Comparison of ENCODE assay signal across 22 cellular contexts in the genomic region with DNA sequence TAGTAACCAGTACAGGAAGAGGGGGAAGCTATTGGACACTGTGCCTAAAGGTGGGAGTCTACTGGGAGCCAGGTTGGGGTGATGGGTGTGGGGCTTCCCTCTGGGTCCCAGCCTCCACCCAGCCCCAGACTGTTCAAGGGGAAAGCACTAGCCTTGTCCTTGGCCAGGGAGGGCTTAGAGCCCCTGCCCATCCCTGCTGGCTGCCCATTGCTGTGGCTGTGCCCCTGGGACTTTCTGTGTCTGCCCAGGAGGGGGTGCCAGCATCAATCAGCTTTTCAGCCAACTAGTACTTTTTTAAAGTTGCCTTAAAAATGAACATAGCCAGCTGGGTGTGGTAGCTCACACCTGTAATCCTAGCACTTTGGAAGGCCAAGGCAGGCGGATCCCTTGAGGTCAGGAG. TPM values are rescaled to one million over a fixed set of nuclear protein-coding genes. Genes with fewer than 3 reads are reported as not detected.
A peak's percentile ranks its signal among the peaks of the same experiment; 100 is the strongest.
DNase-seq lines count a peak whose midpoint lies in the region; ATAC-seq and TF ChIP-seq lines count a peak whose summit lies in the region.
"Had no signal": no experiment of that assay in that cellular context is flagged by ENCODE, and none has a peak within 500 bp of the region (broad histone marks: within the 10 kb centered on the region; RNA-seq: fewer than 3 reads in every experiment).

No MANE protein-coding gene starts in this region.

- H3K4me3 Mint-ChIP-seq in stimulated activated naive B cell treated with anti-CD40 and anti-IgM and Interleukin-4, amounts not matched to agents 10 μg/mL and 1 μg/mL and 100 μg/mL, for 72 hours, result no peak overlapping the region
- H3K4me3 Mint-ChIP-seq: activated naive CD8-positive, alpha-beta T cell treated with anti-CD3 and anti-CD28 coated beads, Interleukin-2, amount 50 U/mL, for 24 hours; T-cell had no signal

- H3F3A ChIP-seq in PC-3 (ENCODE audit: low read length, unreplicated experiment), result no peaks in the 10 kb centered on the region

- POLR2A ChIA-PET in PC-3 (lab: Charles Lee; ENCODE audit: unreplicated experiment), result no interaction called here

- H3K36me3 ChIP-seq in PC-3 (ENCODE audit: low read depth, low read length), result peaks cover 89% of the 10 kb centered on the region
- peaks cover 70 to 100% (median 97%) of the 10 kb centered on the region in 4 donors for H3K36me3 ChIP-seq in stomach
- H3K36me3 ChIP-seq in left lung, result peaks cover 0 to 96% of the 10 kb centered on the region in 2 donors

- intact Hi-C loops in PC-3 (cut with micrococcal nuclease) (no loop called here), stomach (cut with DNase I; ENCODE audit: low total_unique reads) (no loop called here), left lung (cut with DNase I) (no loop called here)

- no peaks in the 10 kb centered on the region for H3K4me1 ChIP-seq in PC-3 (ENCODE audit: insufficient read depth, low read length)
- no peaks in the 10 kb centered on the region for H3K4me1 ChIP-seq in stomach
- no peaks in the 10 kb centered on the region for H3K4me1 ChIP-seq in left lung
- H3K4me1 ChIP-seq: HAP-1 had no signal

- H3K9me3 ChIP-seq in PC-3 (ENCODE audit: low read length), result no peaks in the 10 kb centered on the region
- H3K9me3 ChIP-seq in stomach, result no peaks in the 10 kb centered on the region
- no peaks in the 10 kb centered on the region for H3K9me3 ChIP-seq in left lung
- H3K9me3 ChIP-seq: HAP-1 had no signal

- CTCF ChIA-PET in PC-3 (lab: Charles Lee), result interaction anchor here (0.6 kb wide), 1 partner anchor 19 kb away, joined by 3 read pairs; no protein-coding TSS in a partner anchor

- H3K27ac Mint-ChIP-seq in stimulated activated naive B cell treated with anti-CD40 and anti-IgM and Interleukin-4, amounts not matched to agents 10 μg/mL and 1 μg/mL and 100 μg/mL, for 72 hours, result no peak overlapping the region
- H3K27ac Mint-ChIP-seq: activated naive CD8-positive, alpha-beta T cell treated with anti-CD3 and anti-CD28 coated beads, Interleukin-2, amount 50 U/mL, for 24 hours; T-cell had no signal

- H3K27ac ChIP-seq in PC-3 (ENCODE audit: low read length) (no peak overlapping the region), stomach (no peak overlapping the region), left lung (no peak overlapping the region)
- H3K27ac ChIP-seq: epithelial cell of prostate had no signal

- H3K9me2 ChIP-seq in PC-3 (replicated peaks; ENCODE audit: low read length), result no peaks in the 10 kb centered on the region

- no peaks in the 10 kb centered on the region for H3K9me3 Mint-ChIP-seq in stimulated activated naive B cell treated with anti-CD40 and anti-IgM and Interleukin-4, amounts not matched to agents 10 μg/mL and 1 μg/mL and 100 μg/mL, for 72 hours
- H3K9me3 Mint-ChIP-seq: activated naive CD8-positive, alpha-beta T cell treated with anti-CD3 and anti-CD28 coated beads, Interleukin-2, amount 50 U/mL, for 24 hours; T-cell had no signal

- peaks cover 46 to 51% of the 10 kb centered on the region in 2 donors for H3K36me3 Mint-ChIP-seq in stimulated activated naive B cell treated with anti-CD40 and anti-IgM and Interleukin-4, amounts not matched to agents 10 μg/mL and 1 μg/mL and 100 μg/mL, for 72 hours

- no peaks in the 10 kb centered on the region for H3K27me3 Mint-ChIP-seq in stimulated activated naive B cell treated with anti-CD40 and anti-IgM and Interleukin-4, amounts not matched to agents 10 μg/mL and 1 μg/mL and 100 μg/mL, for 72 hours
- H3K27me3 Mint-ChIP-seq: activated naive CD8-positive, alpha-beta T cell treated with anti-CD3 and anti-CD28 coated beads, Interleukin-2, amount 50 U/mL, for 24 hours; T-cell had no signal

- H3K27me3 ChIP-seq in PC-3 (ENCODE audit: low read length) (no peaks in the 10 kb centered on the region), stomach (no peaks in the 10 kb centered on the region), left lung (no peaks in the 10 kb centered on the region)

- no peaks in the 10 kb centered on the region for H4K20me1 ChIP-seq in PC-3 (ENCODE audit: low read length)

- H3K79me2 ChIP-seq in PC-3 (ENCODE audit: low read length), result no peaks in the 10 kb centered on the region

- peak; percentile 33; the same call in 1 of the 2 replicates for TF ChIP-seq CTCF in PC-3 (conservative IDR thresholded peaks at IDR 0.05; ENCODE audit: low read depth, low read length)
- no peak for TF ChIP-seq CTCF in stomach (IDR thresholded peaks at IDR 0.05)
- no peak for TF ChIP-seq CTCF in left lung (IDR thresholded peaks at IDR 0.05)

- TF ChIP-seq POLR2A in stomach (IDR thresholded peaks at IDR 0.05), result no peak

- no peak for TF ChIP-seq EP300 in stomach (IDR thresholded peaks at IDR 0.05)

- BruUV-seq in PC-3 (replicated peaks; lab: Mats Ljungman, UMichigan), result no TSS peak

- no peak for ATAC-seq in PC-3
- ATAC-seq in left lung, result no peak
- ATAC-seq in stimulated activated naive B cell treated with anti-CD40 and anti-IgM and Interleukin-4, amounts not matched to agents 10 μg/mL and 1 μg/mL and 100 μg/mL, for 72 hours (replicated peaks), result no peak
- ATAC-seq: activated CD4-positive, CD25-positive, alpha-beta regulatory T cell treated with anti-CD3 and anti-CD28 coated beads, Interleukin-2, amount 50 U/mL, for 24 hours; activated naive CD8-positive, alpha-beta T cell treated with anti-CD3 and anti-CD28 coated beads, Interleukin-2, amount 50 U/mL, for 24 hours; GM12878; T-cell had no signal

- H3K9ac ChIP-seq in PC-3 (ENCODE audit: low read length), result no peak overlapping the region

- no peaks in the 10 kb centered on the region for H3K4me1 Mint-ChIP-seq in stimulated activated naive B cell treated with anti-CD40 and anti-IgM and Interleukin-4, amounts not matched to agents 10 μg/mL and 1 μg/mL and 100 μg/mL, for 72 hours
- H3K4me1 Mint-ChIP-seq: activated naive CD8-positive, alpha-beta T cell treated with anti-CD3 and anti-CD28 coated beads, Interleukin-2, amount 50 U/mL, for 24 hours; T-cell had no signal

- DNase-seq in activated effector memory CD4-positive, alpha-beta T cell treated with anti-CD3 and anti-CD28 coated beads, Interleukin-2, amount 50 U/mL, for 16 hours, result peak; percentile 28
- no peak for DNase-seq in activated effector memory CD4-positive, alpha-beta T cell treated with Interleukin-2 at 50 U/mL for 16 hours
- DNase-seq in PC-3, result no peak
- DNase-seq in dermis blood vessel endothelial cell, result peak; percentile 34
- DNase-seq in stomach, result peak; percentile 13
- no peak for DNase-seq in NCI-H526 treated with DMSO at 0.1 percent for 48 hours (lab: John Stamatoyannopoulos, UW)
- DNase-seq in left lung, result no peak
- no peak for DNase-seq in stimulated activated naive B cell treated with anti-CD40 and anti-IgM and Interleukin-4, amounts not matched to agents 10 μg/mL and 1 μg/mL and 100 μg/mL, for 72 hours
- DNase-seq: activated naive CD8-positive, alpha-beta T cell treated with anti-CD3 and anti-CD28 coated beads, Interleukin-2, amount 50 U/mL, for 24 hours; activated T-cell treated with anti-CD3 and anti-CD28 coated beads, Interleukin-2, amount 50 U/mL, for 1 hour; kidney; NCI-H187 treated with DMSO at 0.1 percent for 48 hours; NCI-H510A treated with DMSO at 0.1 percent for 48 hours; RPMI8226; trophoblast cell had no signal

- no peak overlapping the region for H3K4me2 ChIP-seq in PC-3 (ENCODE audit: low read length)

- H2AFZ ChIP-seq in PC-3 (ENCODE audit: low read length), result no peak overlapping the region

- no peak overlapping the region for H3K4me3 ChIP-seq in PC-3 (ENCODE audit: low read length)
- no peak overlapping the region for H3K4me3 ChIP-seq in stomach
- H3K4me3 ChIP-seq in left lung, result no peak overlapping the region
- H3K4me3 ChIP-seq: GM12878, HAP-1, skin epidermis had no signal

- 80 to 100% (median 86%) methylated on average over 1 of the region's 1 CpG for WGBS in stomach, 5 donors

RNA-seq across cellular contexts. Expression of gene INCENP, which starts 19.9 kb away (rescaled TPM):
- total RNA-seq in PC-3 (2014; rRNA removed) (110 and 114 TPM in 2 replicates), dermis blood vessel endothelial cell (17.0 and 51.2 TPM in 2 replicates), stomach (10 to 100 TPM in 3 of 5 donors, 1 to 10 TPM in 2; 4.1 to 32.1 (median 14.3) TPM), left lung (10 to 100 TPM; 17.3 to 21.6 TPM)
- 1 to 10 TPM; 2.6 to 5.6 (median 4.5) TPM for polyA plus RNA-seq in stomach

RNA-seq across cellular contexts. Expression of gene SCGB1D1, which starts 46.3 kb away (rescaled TPM):
- total RNA-seq in PC-3 (2014; rRNA removed) (not detected in 2 replicates), dermis blood vessel endothelial cell (not detected in 2 replicates), stomach (not detected), left lung (not detected)
- not detected for polyA plus RNA-seq in stomach
- total RNA-seq: GM12878, kidney, mononuclear cell, T-cell had no signal
- polyA plus RNA-seq: GM12878 had no signal

Comparison
In these comparisons a context has a peak if more than half of its experiments do, and no peak if none do; other contexts are left out.
1. DNase-seq: peak in activated effector memory CD4-positive, alpha-beta T cell treated with anti-CD3 and anti-CD28 coated beads, Interleukin-2, amount 50 U/mL, for 16 hours (single experiment), dermis blood vessel endothelial cell (single experiment) and stomach (single experiment); none in activated effector memory CD4-positive, alpha-beta T cell treated with Interleukin-2 at 50 U/mL for 16 hours (single experiment), PC-3 (single experiment), NCI-H526 treated with DMSO at 0.1 percent for 48 hours (single experiment), left lung (0 of 2) and stimulated activated naive B cell treated with anti-CD40 and anti-IgM and Interleukin-4, amounts not matched to agents 10 μg/mL and 1 μg/mL and 100 μg/mL, for 72 hours (single experiment).